In the genomic region with DNA sequence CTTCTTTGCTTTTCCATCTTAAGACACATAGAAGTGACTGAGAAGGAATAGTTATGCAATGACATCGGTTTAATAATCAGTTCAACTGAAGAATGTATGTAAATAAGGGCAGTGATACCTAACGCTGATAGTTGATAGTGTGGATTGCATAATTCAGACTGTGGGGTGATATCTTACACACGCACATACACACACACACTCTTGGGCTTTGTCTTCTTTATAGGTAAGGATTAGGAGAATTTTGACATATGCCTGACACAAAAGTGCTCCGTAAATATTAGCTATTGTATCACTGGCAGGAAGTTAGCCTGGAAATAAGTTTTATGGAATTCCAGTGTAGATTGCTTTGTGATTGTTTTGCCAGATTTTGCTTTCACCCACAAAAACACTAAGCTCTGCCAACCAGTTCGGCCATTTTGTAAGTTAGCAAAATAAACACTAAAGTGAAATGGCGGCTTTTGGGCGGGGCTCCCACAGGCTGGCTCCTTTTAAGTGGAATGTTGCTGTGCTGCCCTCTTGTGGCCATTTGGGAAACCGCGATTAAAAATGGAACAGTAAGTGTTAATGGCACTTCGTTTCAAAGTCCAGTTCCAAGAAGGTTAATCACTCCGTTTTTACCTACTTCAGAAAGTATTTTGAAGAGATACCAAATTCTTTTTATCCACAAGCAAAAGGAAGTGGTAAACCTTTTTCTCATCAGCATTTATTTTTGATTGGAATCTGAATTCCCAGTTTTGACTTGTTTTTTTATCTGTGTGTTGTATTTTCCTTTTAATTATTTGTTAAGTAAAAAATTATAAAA, we compare ENCODE assay signal across 8 cellular contexts. TPM values are rescaled to one million over a fixed set of nuclear protein-coding genes. Genes with fewer than 3 reads are reported as not detected.
DNase-seq lines count a peak whose midpoint lies in the region; ATAC-seq, FAIRE-seq and TF ChIP-seq lines count a peak whose summit lies in the region.

No MANE protein-coding gene starts in this region.

- CTCF ChIA-PET in A673 (lab: Charles Lee) = interaction anchor here (0.6 to 1.7 kb wide), 7 partner anchors 9 to 202 kb away, joined by 3 to 9 read pairs (median 6); a partner anchor contains a TSS

- H3K9me3 ChIP-seq in A673 (ENCODE audit: low read depth, low read length, poor library complexity, severe bottlenecking) (no peaks in the 10 kb centered on the region), RWPE2 (ENCODE audit: severe bottlenecking) (no peaks in the 10 kb centered on the region)

- H3K27ac ChIP-seq in A673 (ENCODE audit: low read depth, low read length, poor library complexity, severe bottlenecking) (peak overlapping the region; percentile 79), RWPE2 (ENCODE audit: poor library complexity, severe bottlenecking) (peak overlapping the region; percentile 86)

- H3K4me3 ChIP-seq in A673 (ENCODE audit: low read depth, low read length, poor library complexity, severe bottlenecking) (no peak overlapping the region), RWPE2 (ENCODE audit: severe bottlenecking) (peak overlapping the region; percentile 11), fibroblast of the aortic adventitia (ENCODE audit: low read depth, low read length) (peak overlapping the region; percentile 3)

- H3K4me1 ChIP-seq in A673 (ENCODE audit: insufficient read depth, low read length, poor library complexity, severe bottlenecking) = peaks cover 34% of the 10 kb centered on the region
- peaks cover 92% of the 10 kb centered on the region for H3K4me1 ChIP-seq in RWPE2 (ENCODE audit: insufficient read depth, poor library complexity, severe bottlenecking)

- H3K9me3 Mint-ChIP-seq in nephron = no peaks in the 10 kb centered on the region

- H3K36me3 Mint-ChIP-seq in nephron (ENCODE audit: low read depth) = peaks cover 64% of the 10 kb centered on the region

- H3K27me3 ChIP-seq in A673 (replicated peaks; ENCODE audit: insufficient read depth, low read depth, low read length, poor library complexity) (no peaks in the 10 kb centered on the region), RWPE2 (ENCODE audit: insufficient read depth, poor library complexity, severe bottlenecking) (no peaks in the 10 kb centered on the region)

- H3K27me3 Mint-ChIP-seq in nephron (ENCODE audit: low read depth) = no peaks in the 10 kb centered on the region

- TF ChIP-seq CTCF in A673 (conservative IDR thresholded peaks at IDR 0.05; ENCODE audit: low read depth, low read length) = peak; percentile 97
- peak; percentile 100 for TF ChIP-seq CTCF in RWPE2 (IDR thresholded peaks at IDR 0.05; ENCODE audit: poor library complexity, severe bottlenecking)
- peak; percentile 76 for TF ChIP-seq CTCF in fibroblast of the aortic adventitia (IDR thresholded peaks at IDR 0.05; ENCODE audit: insufficient read depth, low read length)
- peak; percentile 90 to 95 (median 92) for TF ChIP-seq CTCF in nephron (IDR thresholded peaks at IDR 0.05; ENCODE audit: unreplicated experiment in 3 of 3)

- DNase-seq in A673 (ENCODE audit: low spot score) (peak; percentile 96), GM19239 (ENCODE audit: insufficient read length, low spot score) (peak; percentile 44), M059J (ENCODE audit: low read depth) (peak; percentile 93), RWPE2 (ENCODE audit: low spot score) (peak; percentile 94), fibroblast of the aortic adventitia (ENCODE audit: low read depth) (peak; percentile 99)
- DNase-seq in activated T-helper 9 cell treated with anti-CD3 and anti-CD28 coated beads, Interleukin-2, amount 50 U/mL, for 16 hours (ENCODE audit: low read depth) = peak; percentile 87
- peak; percentile 87 for DNase-seq in stimulated activated naive CD4-positive, alpha-beta T cell treated with Interleukin-2 at 50 U/mL for 16 hours (lab: John Stamatoyannopoulos, UW)

- H3K4me3 Mint-ChIP-seq in nephron = peak overlapping the region; percentile 40 to 52 (median 46)

- intact Hi-C loops in A673 (cut with micrococcal nuclease; ENCODE audit: unreplicated experiment) = loop anchor here (1.0 kb wide), 1 partner anchor 109 kb away; no protein-coding TSS in a partner anchor

- H3K27ac Mint-ChIP-seq in nephron = peak overlapping the region; percentile 99 to 100 (median 99)

- POLR2A ChIA-PET in A673 (lab: Charles Lee; ENCODE audit: low non-redundant PET) = interaction anchor here (0.7 kb wide), 1 partner anchor 1712 kb away, joined by 4 read pairs; no protein-coding TSS in a partner anchor

- ATAC-seq in RWPE2 (ENCODE audit: low read depth) = peak; percentile 22

- H3K4me1 Mint-ChIP-seq in nephron = peaks cover 75% of the 10 kb centered on the region

- FAIRE-seq in GM19239 (lab: Jason Lieb, UNC) = peak; percentile 95

- BruUV-seq in A673 (replicated peaks; lab: Mats Ljungman, UMichigan) = TSS peak; percentile 98

- H3K36me3 ChIP-seq in A673 (ENCODE audit: insufficient read depth, low read length, poor library complexity, severe bottlenecking) (peaks cover 5% of the 10 kb centered on the region), RWPE2 (ENCODE audit: low read depth) (peaks cover 78% of the 10 kb centered on the region)

RNA-seq across cellular contexts. Expression of a gene that starts 17.7 kb away (rescaled TPM):
- total RNA-seq in A673 (2021) (75.7 and 78.0 TPM in 2 replicates), fibroblast of the aortic adventitia (ENCODE audit: low replicate concordance) (83.7 and 253 TPM in 2 replicates)
- total RNA-seq in M059J (2014; rRNA removed; shearing (Covaris generic)) = 29.2 and 35.0 TPM in 2 replicates

Comparison
In these comparisons a context has a peak if more than half of its experiments do, and no peak if none do; other contexts are left out.
1. DNase-seq: peak in every context shown above with its lines; median percentile 99 in fibroblast of the aortic adventitia; 96 in A673; 94 in RWPE2; 93 in M059J; 87 in activated T-helper 9 cell treated with anti-CD3 and anti-CD28 coated beads, Interleukin-2, amount 50 U/mL, for 16 hours; 87 in stimulated activated naive CD4-positive, alpha-beta T cell treated with Interleukin-2 at 50 U/mL for 16 hours; 44 in GM19239.